In the genomic region with DNA sequence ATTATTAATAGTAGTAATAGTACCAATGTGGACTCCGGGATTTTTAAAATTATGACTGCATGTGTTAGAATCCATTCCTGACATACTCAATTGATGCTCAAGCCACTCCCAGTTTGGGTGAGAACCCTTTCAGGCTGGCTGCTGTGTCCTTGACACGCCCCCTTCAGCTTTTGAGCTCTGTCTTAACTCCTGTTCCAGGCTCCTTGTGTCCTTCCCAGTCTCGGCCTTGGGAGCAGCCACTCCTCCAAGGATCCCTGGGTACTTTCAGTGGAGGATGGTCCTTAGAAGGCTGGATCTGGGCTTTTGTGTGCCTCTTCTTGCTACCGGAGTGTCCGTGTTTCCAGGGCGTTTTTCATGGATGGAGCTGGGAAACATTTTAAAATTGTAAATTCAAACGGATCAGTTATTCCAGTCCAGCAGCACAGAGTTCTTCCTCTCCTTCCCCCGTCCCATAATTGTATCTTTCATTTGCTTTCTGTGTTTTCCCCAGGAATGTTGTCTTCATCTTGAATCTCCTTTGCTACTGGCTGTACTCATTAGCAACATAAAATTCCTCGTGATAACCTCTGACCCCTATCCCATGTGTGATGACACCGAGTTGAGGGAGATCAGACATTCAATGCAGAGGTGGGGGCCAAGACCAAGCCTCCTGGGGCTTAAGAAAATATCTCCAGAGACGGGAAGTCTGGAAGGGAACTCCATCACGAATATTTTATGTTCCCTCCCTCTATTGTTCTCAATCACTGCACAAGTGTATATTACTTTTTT, we compare ENCODE assay signal across 8 cellular contexts. TPM values are rescaled to one million over a fixed set of nuclear protein-coding genes. Genes with fewer than 3 reads are reported as not detected.
DNase-seq lines count a peak whose midpoint lies in the region; ATAC-seq and TF ChIP-seq lines count a peak whose summit lies in the region.

No MANE protein-coding gene starts in this region.

- CTCF ChIA-PET in activated CD8-positive, alpha-beta T cell treated with anti-CD3 and anti-CD28 coated beads for 36 hours (lab: Charles Lee), result interaction anchor here (0.9 to 3.6 kb wide), 13 partner anchors 9 to 247 kb away, joined by 3 to 33 read pairs (median 4); partner anchors contain the start of gene PFKFB3

- H3K27ac ChIP-seq in stomach smooth muscle (ENCODE audit: low read length), result peak overlapping the region; percentile 75

- no peaks in the 10 kb centered on the region for H3K36me3 ChIP-seq in iPS-15b (ENCODE audit: control insufficient read depth, insufficient read depth, low read length)
- H3K36me3 ChIP-seq in stomach smooth muscle (ENCODE audit: control insufficient read depth in 2 of 2, insufficient read depth in 2 of 2, low read length in 2 of 2), result peaks cover 0 to 2% of the 10 kb centered on the region in 2 donors

- DNase-seq in NCI-H82 (lab: John Stamatoyannopoulos, UW) (peak; percentile 13), NCI-H82 treated with DMSO at 0.1 percent for 48 hours (lab: John Stamatoyannopoulos, UW; ENCODE audit: unreplicated experiment) (no peak)
- DNase-seq in activated CD8-positive, alpha-beta T cell treated with anti-CD3 and anti-CD28 coated beads for 36 hours, result no peak
- no peak for DNase-seq in stimulated activated CD4-positive, alpha-beta T cell treated with anti-CD3 and anti-CD28 coated beads, Interleukin-4, amount 100 ng/mL, for 1 hour

- no peak for ATAC-seq in activated CD8-positive, alpha-beta T cell treated with anti-CD3 and anti-CD28 coated beads for 36 hours
- ATAC-seq in HG03196 (IDR thresholded peaks at IDR 0.05; ENCODE audit: unreplicated experiment), result no peak
- no peak for ATAC-seq in HG03432 (IDR thresholded peaks at IDR 0.05; ENCODE audit: unreplicated experiment)

- H3K27me3 Mint-ChIP-seq in activated CD8-positive, alpha-beta T cell treated with anti-CD3 and anti-CD28 coated beads for 36 hours, result no peaks in the 10 kb centered on the region

- no peaks in the 10 kb centered on the region for H3K9me3 Mint-ChIP-seq in activated CD8-positive, alpha-beta T cell treated with anti-CD3 and anti-CD28 coated beads for 36 hours

- POLR2A ChIA-PET in activated CD8-positive, alpha-beta T cell treated with anti-CD3 and anti-CD28 coated beads for 36 hours (lab: Charles Lee), result interaction anchor here (0.7 to 2.1 kb wide), 16 partner anchors 10 to 206 kb away, joined by 3 to 10 read pairs (median 4); partner anchors contain the start of gene PFKFB3

- H3K27ac Mint-ChIP-seq in activated CD8-positive, alpha-beta T cell treated with anti-CD3 and anti-CD28 coated beads for 36 hours, result peak overlapping the region; percentile 6

- H3K9me3 ChIP-seq in iPS-15b (ENCODE audit: control insufficient read depth, insufficient read depth, low read length) (no peaks in the 10 kb centered on the region), stomach smooth muscle (ENCODE audit: control insufficient read depth in 2 of 2, low read length in 2 of 2) (no peaks in the 10 kb centered on the region)

- H3K4me3 Mint-ChIP-seq in activated CD8-positive, alpha-beta T cell treated with anti-CD3 and anti-CD28 coated beads for 36 hours, result peak overlapping the region; percentile 49

- no peak overlapping the region for H3K9ac ChIP-seq in iPS-15b (ENCODE audit: low read depth, low read length)
- peak overlapping the region; percentile 46 to 64 for H3K9ac ChIP-seq in stomach smooth muscle (ENCODE audit: low read length in 2 of 2)

- no peaks in the 10 kb centered on the region for H3K4me1 ChIP-seq in iPS-15b (ENCODE audit: control insufficient read depth, insufficient read depth, low read length)
- H3K4me1 ChIP-seq in stomach smooth muscle (ENCODE audit: control insufficient read depth, insufficient read depth, low read length), result peaks cover 20% of the 10 kb centered on the region

- peak overlapping the region; percentile 53 for H3K4me3 ChIP-seq in iPS-15b (ENCODE audit: low read depth, low read length)
- peak overlapping the region; percentile 47 to 76 for H3K4me3 ChIP-seq in stomach smooth muscle (ENCODE audit: low read length in 2 of 2)

- peaks cover 49% of the 10 kb centered on the region for H3K4me1 Mint-ChIP-seq in activated CD8-positive, alpha-beta T cell treated with anti-CD3 and anti-CD28 coated beads for 36 hours (ENCODE audit: low read depth)

- no peak for TF ChIP-seq CTCF in activated CD8-positive, alpha-beta T cell treated with anti-CD3 and anti-CD28 coated beads for 36 hours (IDR thresholded peaks at IDR 0.05)

- intact Hi-C loops in activated CD8-positive, alpha-beta T cell treated with anti-CD3 and anti-CD28 coated beads for 36 hours (cut with micrococcal nuclease), result no loop called here

- peaks cover 24% of the 10 kb centered on the region for H3K36me3 Mint-ChIP-seq in activated CD8-positive, alpha-beta T cell treated with anti-CD3 and anti-CD28 coated beads for 36 hours (ENCODE audit: low read depth)

- H3K27me3 ChIP-seq in iPS-15b (ENCODE audit: control insufficient read depth, insufficient read depth, low read length) (no peaks in the 10 kb centered on the region), stomach smooth muscle (ENCODE audit: control insufficient read depth in 1 of 2, insufficient read depth in 2 of 2, low read length in 2 of 2) (no peaks in the 10 kb centered on the region)

RNA-seq across cellular contexts. Expression of gene PFKFB3, which starts 40.0 kb away (rescaled TPM):
- 100 to 1,000 TPM; 107 to 117 TPM for total RNA-seq in activated CD8-positive, alpha-beta T cell treated with anti-CD3 and anti-CD28 coated beads for 36 hours
